ENCODE assay signal across 26 cellular contexts in genomic region chr1:112902221-112902620, GRCh38. TPM values are rescaled to one million over a fixed set of nuclear protein-coding genes. Genes with fewer than 3 reads are reported as not detected.
DNase-seq lines count a peak whose midpoint lies in the region; ATAC-seq, FAIRE-seq and TF ChIP-seq lines count a peak whose summit lies in the region.
"Had no signal": no experiment of that assay in that cellular context is flagged by ENCODE, and none has a peak within 500 bp of the region (broad histone marks: within the 10 kb centered on the region; RNA-seq: fewer than 3 reads in every experiment).

No MANE protein-coding gene starts in this region.

- no peak for TF ChIP-seq RAD21 in K562 (CRISPR knock-in tag; conservative IDR thresholded peaks at IDR 0.05 in 1 of 2, IDR thresholded peaks at IDR 0.05 in 1 of 2)

- peaks cover 7% of the 10 kb centered on the region; the same call in 1 of the 3 replicates for H3K36me3 ChIP-seq in K562 (ENCODE audit: control insufficient read depth, insufficient read depth, low read length)

- H3K9me1 ChIP-seq in K562 (ENCODE audit: control insufficient read depth, insufficient read depth, low read length): no peaks in the 10 kb centered on the region

- H3K36me3 Mint-ChIP-seq in WTC11: peaks cover 13% of the 10 kb centered on the region
- H3K36me3 Mint-ChIP-seq: CD4-positive, alpha-beta memory T cell; CD4-positive, CD25-positive, alpha-beta regulatory T cell had no signal

- no peak overlapping the region for H3K27ac ChIP-seq in K562 (ENCODE audit: extremely low read depth, low read depth, low read length)
- H3K27ac ChIP-seq: BLaER1 had no signal

- H3K4me1 Mint-ChIP-seq in WTC11: peaks cover 42% of the 10 kb centered on the region

- no peak for TF ChIP-seq EP300 in K562 (IDR thresholded peaks at IDR 0.05; ENCODE audit: low read length)

- H3K79me2 ChIP-seq in K562 (ENCODE audit: control insufficient read depth, insufficient read depth, low read length): no peaks in the 10 kb centered on the region

- H3K9me3 Mint-ChIP-seq in WTC11: peaks cover under 1% of the 10 kb centered on the region; the same call in 1 of the 2 replicates
- H3K9me3 Mint-ChIP-seq: CD4-positive, CD25-positive, alpha-beta regulatory T cell; CD8-positive, alpha-beta memory T cell had no signal

- CTCF ChIA-PET in WTC11 (lab: Charles Lee) (interaction anchor here (0.7 kb wide), 1 partner anchor 1020 kb away, joined by 6 read pairs; no protein-coding TSS in a partner anchor), K562 (lab: Yijun Ruan, JAX; ENCODE audit: low intra/inter-chr PET ratio) (no interaction called here)

- ATAC-seq in WTC11 (no peak), K562 (no peak), HG03280 (IDR thresholded peaks at IDR 0.05; ENCODE audit: unreplicated experiment) (no peak)

- peaks cover 11 to 32% of the 10 kb centered on the region in 2 experiments; a peak in 4 of 5 replicates for H3K4me1 ChIP-seq in K562 (replicated peaks in 1 of 2; ENCODE audit: control insufficient read depth in 2 of 2, insufficient read depth in 2 of 2, low read length in 2 of 2)
- H3K4me1 ChIP-seq: BE2C had no signal

- no peak for FAIRE-seq in K562 (lab: Jason Lieb, UNC)
- FAIRE-seq: A204.1, GM12891, GM19239 had no signal

- TF ChIP-seq CTCF in WTC11 (IDR thresholded peaks at IDR 0.05) (no peak), K562 (IDR thresholded peaks at IDR 0.05 in 2 of 3, conservative IDR thresholded peaks at IDR 0.05 in 1 of 3; ENCODE audit: insufficient read depth in 2 of 3, low read depth in 1 of 3, low read length in 3 of 3) (no peak)

- no peak overlapping the region for H3K9ac ChIP-seq in K562 (ENCODE audit: insufficient read depth in 1 of 2, low read depth in 2 of 2, low read length in 2 of 2)
- H3K9ac ChIP-seq: BLaER1 had no signal

- H3K4me3 Mint-ChIP-seq in WTC11: no peak overlapping the region
- H3K4me3 Mint-ChIP-seq: CD14-positive monocyte; CD4-positive, alpha-beta memory T cell; CD4-positive, CD25-positive, alpha-beta regulatory T cell; CD8-positive, alpha-beta memory T cell had no signal

- TF ChIP-seq POLR2A in K562 (conservative IDR thresholded peaks at IDR 0.05): no peak

- in situ Hi-C loops in K562 (cut with MboI): no loop called here

- BruUV-seq in K562 (replicated peaks; lab: Mats Ljungman, UMichigan): no TSS peak

- no peaks in the 10 kb centered on the region for H3K27me3 Mint-ChIP-seq in WTC11 (ENCODE audit: low read depth)
- H3K27me3 Mint-ChIP-seq: CD4-positive, alpha-beta memory T cell; CD4-positive, CD25-positive, alpha-beta regulatory T cell; CD8-positive, alpha-beta memory T cell had no signal

- no peak overlapping the region for H3K4me2 ChIP-seq in K562 (ENCODE audit: insufficient read depth, low read length)
- H3K4me2 ChIP-seq: BLaER1 had no signal

- H3K9me3 ChIP-seq in K562 (replicated peaks; ENCODE audit: control insufficient read depth, insufficient read depth, low read depth, low read length): no peaks in the 10 kb centered on the region
- H3K9me3 ChIP-seq: BE2C, BLaER1 had no signal

- POLR2A ChIA-PET in WTC11 (lab: Charles Lee) (no interaction called here), K562 (lab: Yijun Ruan, JAX) (interaction anchor here (1.6 kb wide), 1 partner anchor 34 kb away, joined by 4 read pairs; no protein-coding TSS in a partner anchor)

- H2AFZ ChIP-seq in K562 (ENCODE audit: low read depth, low read length): no peak overlapping the region

- no peak overlapping the region for H3K27ac Mint-ChIP-seq in WTC11
- H3K27ac Mint-ChIP-seq: CD4-positive, alpha-beta memory T cell had no signal

- DNase-seq in WTC11 (ENCODE audit: low spot score) (no peak), K562 (ENCODE audit: extremely low read depth in 1 of 4, low spot score in 3 of 4) (no peak), superior temporal gyrus (ENCODE audit: extremely low spot score) (peak; percentile 1), posterior vena cava (ENCODE audit: low spot score) (no peak), NCI-H146 treated with DMSO at 0.1 percent for 48 hours (lab: John Stamatoyannopoulos, UW; ENCODE audit: unreplicated experiment) (no peak)
- DNase-seq: 8988T; ACHN; BE2C; C1 segment of cervical spinal cord; CD4-positive, alpha-beta memory T cell; CD4-positive, CD25-positive, alpha-beta regulatory T cell; CD8-positive, alpha-beta memory T cell; COR-L47; DMS 273 treated with DMSO at 0.1 percent for 48 hours; DMS153; DMS53; DMS79; DND-41; EL; GDM1 had no signal

- intact Hi-C loops in K562 (cut with micrococcal nuclease) (no loop called here), posterior vena cava (cut with DNase I) (no loop called here)

- no peak overlapping the region for H3K4me3 ChIP-seq in K562
- H3K4me3 ChIP-seq: BLaER1 had no signal

- H3K27me3 ChIP-seq in K562 (ENCODE audit: control insufficient read depth in 2 of 2, insufficient read depth in 2 of 2, low read length in 2 of 2): no peaks in the 10 kb centered on the region
- H3K27me3 ChIP-seq: BE2C, BLaER1 had no signal

- H4K20me1 ChIP-seq in K562 (replicated peaks; ENCODE audit: control insufficient read depth, insufficient read depth, low read length): no peaks in the 10 kb centered on the region
- H4K20me1 ChIP-seq: BLaER1 had no signal

TF ChIP-seq in WTC11, 78 proteins besides CTCF, POLR2A, EP300 and RAD21:
- TF ChIP-seq SOX15 (CRISPR knock-in tag; IDR thresholded peaks at IDR 0.05): no peak
- TF ChIP-seq ZNF396 (CRISPR knock-in tag; IDR thresholded peaks at IDR 0.05; ENCODE audit: borderline replicate concordance): peak; percentile 79; the same call in 1 of the 2 replicates
TF ChIP-seq in WTC11: peak in this region for 1.

TF ChIP-seq in K562, 482 proteins besides CTCF, POLR2A, EP300 and RAD21 (continues in another document):
- TF ChIP-seq PCBP2 (IDR thresholded peaks at IDR 0.05; ENCODE audit: low read depth, low read length, poor library complexity, severe bottlenecking) (no peak), CAMTA2 (CRISPR knock-in tag; conservative IDR thresholded peaks at IDR 0.05) (no peak), STAT5B (CRISPR knock-in tag; IDR thresholded peaks at IDR 0.05) (peak; percentile 61; the same call in 1 of the 2 replicates), HINFP (tag; conservative IDR thresholded peaks at IDR 0.05; ENCODE audit: low read depth) (peak; percentile 88), ZNF146 (CRISPR knock-in tag; IDR thresholded peaks at IDR 0.05; ENCODE audit: unreplicated experiment) (no peak), SNRNP70 (optimal IDR thresholded peaks at IDR 0.05; ENCODE audit: low read depth, low read length) (no peak), ZKSCAN3 (CRISPR knock-in tag; IDR thresholded peaks at IDR 0.05) (peak; percentile 52; the same call in 1 of the 2 replicates), HNRNPLL (IDR thresholded peaks at IDR 0.05; ENCODE audit: low read depth, low read length, poor library complexity, severe bottlenecking) (no peak), ZNF740 (CRISPR knock-in tag; IDR thresholded peaks at IDR 0.05) (no peak), ZNF740 (tag; IDR thresholded peaks at IDR 0.05) (peak in 1 of 2 experiments; percentile 95; a peak in 2 of 4 replicates)

RNA-seq across cellular contexts. Expression of gene SLC16A1, which starts 53.8 kb away (rescaled TPM):
- total RNA-seq in WTC11 (2021): 328 to 381 TPM (median 374 TPM) in 3 replicates
- 283 and 319 TPM in 2 replicates for total RNA-seq in K562 (2011; cell fraction: chromatin; rRNA removed; ENCODE audit: low replicate concordance)
- 209 and 233 TPM in 2 replicates for total RNA-seq in K562 (2011; cell fraction: nucleolus; rRNA removed)
- total RNA-seq in K562 (2011; cell fraction: nucleoplasm; rRNA removed): 244 and 265 TPM in 2 replicates
- 104 and 148 TPM in 2 replicates for total RNA-seq in K562 (2014; rRNA removed)
- 168 and 185 TPM in 2 replicates for total RNA-seq in K562 (2014; rRNA removed; fragmentation: Illumina TruSeq; extraction: Trizol)
- total RNA-seq in K562 (2015; rRNA removed; fragmentation: Illumina TruSeq; extraction: Trizol): 111 and 117 TPM in 2 replicates
- 151 and 169 TPM in 2 replicates for total RNA-seq in K562 (2021)
- 229 and 244 TPM in 2 replicates for polyA plus RNA-seq in K562 (2011; rRNA removed)
- 256 and 343 TPM in 2 replicates for polyA plus RNA-seq in K562 (2011; cell fraction: cytosol; rRNA removed)
- polyA plus RNA-seq in K562 (2011; cell fraction: nucleus; rRNA removed): 106 and 150 TPM in 2 replicates
- 100 and 134 TPM in 2 replicates for polyA plus RNA-seq in K562 (2012)
- polyA plus RNA-seq in K562 (2014; fragmentation: Illumina TruSeq; extraction: Trizol): 109 and 137 TPM in 2 replicates
- 10 to 100 TPM; 79.0 to 82.5 TPM for polyA plus RNA-seq in K562 (2014; fragmentation: Nextera tagmentation; extraction: Ambion mirVana)
- polyA plus RNA-seq in K562 (2014; rRNA removed): 73.1 and 85.6 TPM in 2 replicates
- 488 and 502 TPM in 2 replicates for polyA minus RNA-seq in K562 (2011; rRNA and poly(A)+ RNA removed)
- 198 and 213 TPM in 2 replicates for polyA minus RNA-seq in K562 (2011; cell fraction: cytosol; rRNA and poly(A)+ RNA removed)
- polyA minus RNA-seq in K562 (2011; cell fraction: nucleus; rRNA and poly(A)+ RNA removed): 56.5 and 94.0 TPM in 2 replicates
- total RNA-seq in posterior vena cava: 10 to 100 TPM; 34.0 to 39.7 TPM

Comparison
In these comparisons a context has a peak if more than half of its experiments do, and no peak if none do; other contexts are left out.
1. Of the 49 proteins assayed by ChIP-seq in both K562 and WTC11: peak only in K562: NFE2L1, SMAD3 and SMAD4; only in WTC11: none; in both: none; in neither: 44; mixed calls (peak in some experiments, not most) for 2.